ENCODE assay signal across 10 cellular contexts in the genomic region with DNA sequence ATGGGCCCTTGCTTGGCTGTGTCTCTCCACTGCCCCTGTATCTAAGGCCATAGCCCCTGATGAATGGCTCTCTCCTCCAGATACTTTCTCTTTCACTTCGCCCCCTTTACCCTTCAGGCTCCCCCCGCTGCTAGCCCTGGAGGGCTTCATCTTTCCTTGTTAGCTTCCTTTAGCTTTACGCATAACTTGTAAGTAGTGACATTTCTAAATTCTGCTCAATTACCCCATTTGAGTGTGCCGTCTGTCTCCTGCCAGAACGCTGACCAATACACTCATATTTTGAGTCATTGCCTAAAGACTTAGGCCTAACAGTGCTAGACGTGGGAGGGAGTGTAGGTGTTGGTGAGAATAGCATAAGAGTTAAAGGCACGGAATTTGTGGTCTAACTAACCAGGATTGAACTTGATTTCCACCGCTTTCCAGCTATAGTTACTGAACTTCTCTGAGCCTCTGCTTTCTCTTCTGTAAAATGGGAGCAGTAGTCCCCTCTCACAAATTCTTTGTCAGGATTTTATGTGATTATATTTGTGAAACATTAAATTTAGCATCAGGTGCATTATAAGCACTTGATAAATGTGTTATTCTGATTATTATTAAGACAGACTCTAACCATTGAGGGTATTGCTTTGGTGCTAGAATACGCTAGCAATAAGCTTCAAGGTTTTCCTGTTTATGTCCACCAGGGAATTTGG.
DNase-seq lines count a peak whose midpoint lies in the region; ATAC-seq and TF ChIP-seq lines count a peak whose summit lies in the region.
"Had no signal": no experiment of that assay in that cellular context is flagged by ENCODE, and none has a peak within 500 bp of the region (broad histone marks: within the 10 kb centered on the region; RNA-seq: fewer than 3 reads in every experiment).

No MANE protein-coding gene starts in this region.

- H3K4me1 ChIP-seq in MM.1S (ENCODE audit: low read length), result no peaks in the 10 kb centered on the region

- peak overlapping the region; percentile 66 for H3K4me3 Mint-ChIP-seq in activated T-helper 17 cell treated with anti-CD3 and anti-CD28 coated beads, Interleukin-2, amount 50 U/mL, for 72 hours

- no peak overlapping the region for H3K4me3 ChIP-seq in MM.1S (ENCODE audit: low read length)
- H3K4me3 ChIP-seq: lung, SJSA1 had no signal

- H4K20me1 ChIP-seq in MM.1S (ENCODE audit: insufficient read depth, low read length), result no peaks in the 10 kb centered on the region

- H3K9me3 Mint-ChIP-seq in activated T-helper 17 cell treated with anti-CD3 and anti-CD28 coated beads, Interleukin-2, amount 50 U/mL, for 72 hours, result peaks cover 11% of the 10 kb centered on the region

- H3K36me3 ChIP-seq in MM.1S (replicated peaks; ENCODE audit: insufficient read depth, low read length), result no peaks in the 10 kb centered on the region
- H3K36me3 ChIP-seq: SJSA1 had no signal

- no peaks in the 10 kb centered on the region for H3K27me3 Mint-ChIP-seq in activated T-helper 17 cell treated with anti-CD3 and anti-CD28 coated beads, Interleukin-2, amount 50 U/mL, for 72 hours

- H3K27ac Mint-ChIP-seq in activated T-helper 17 cell treated with anti-CD3 and anti-CD28 coated beads, Interleukin-2, amount 50 U/mL, for 72 hours, result peak overlapping the region; percentile 58

- H3K27me3 ChIP-seq in MM.1S (replicated peaks; ENCODE audit: insufficient read depth, low read length), result no peaks in the 10 kb centered on the region
- H3K27me3 ChIP-seq: SJSA1 had no signal

- no peaks in the 10 kb centered on the region for H3K79me2 ChIP-seq in MM.1S (ENCODE audit: low read length)

- H3K4me1 Mint-ChIP-seq in activated T-helper 17 cell treated with anti-CD3 and anti-CD28 coated beads, Interleukin-2, amount 50 U/mL, for 72 hours, result peaks cover 41% of the 10 kb centered on the region

- TF ChIP-seq CTCF in omental fat pad (IDR thresholded peaks at IDR 0.05), result no peak
- TF ChIP-seq CTCF in MM.1S (IDR thresholded peaks at IDR 0.05; ENCODE audit: low read length), result no peak

- no peaks in the 10 kb centered on the region for H3F3A ChIP-seq in MM.1S (ENCODE audit: insufficient read depth, low read length)

- H3K27ac ChIP-seq in MM.1S (ENCODE audit: low read length), result no peak overlapping the region
- H3K27ac ChIP-seq: SJSA1 had no signal

- DNase-seq in omental fat pad (ENCODE audit: low spot score) (no peak), DMS79 treated with DMSO at 0.1 percent for 48 hours (lab: John Stamatoyannopoulos, UW) (no peak), MM.1S (no peak), T1000 (lab: John Stamatoyannopoulos, UW) (no peak), cerebellar cortex (ENCODE audit: low spot score) (no peak)

- H2AFZ ChIP-seq in MM.1S (ENCODE audit: low read length), result no peak overlapping the region

- H3K9me2 ChIP-seq in MM.1S (replicated peaks; ENCODE audit: insufficient read depth, low read length), result no peaks in the 10 kb centered on the region

- H3K4me2 ChIP-seq in MM.1S (ENCODE audit: low read depth, low read length), result no peak overlapping the region

- no peaks in the 10 kb centered on the region for H3K36me3 Mint-ChIP-seq in activated T-helper 17 cell treated with anti-CD3 and anti-CD28 coated beads, Interleukin-2, amount 50 U/mL, for 72 hours (ENCODE audit: low read depth)

- ATAC-seq in GM19043 (IDR thresholded peaks at IDR 0.05; ENCODE audit: low read depth, unreplicated experiment), result peak; percentile 73
- ATAC-seq in HG03045 (IDR thresholded peaks at IDR 0.05; ENCODE audit: unreplicated experiment), result peak; percentile 70
- peak; percentile 90 for ATAC-seq in activated T-helper 17 cell treated with anti-CD3 and anti-CD28 coated beads, Interleukin-2, amount 50 U/mL, for 72 hours (replicated peaks)
- peak; percentile 60 for ATAC-seq in omental fat pad (ENCODE audit: low FRiP score)

- no peak overlapping the region for H3K9ac ChIP-seq in MM.1S (ENCODE audit: low read length)

- no peaks in the 10 kb centered on the region for H3K9me3 ChIP-seq in MM.1S (replicated peaks; ENCODE audit: insufficient read depth, low read length)
- H3K9me3 ChIP-seq: SJSA1 had no signal
